ENCODE assay signal across 8 cellular contexts in the genomic region with DNA sequence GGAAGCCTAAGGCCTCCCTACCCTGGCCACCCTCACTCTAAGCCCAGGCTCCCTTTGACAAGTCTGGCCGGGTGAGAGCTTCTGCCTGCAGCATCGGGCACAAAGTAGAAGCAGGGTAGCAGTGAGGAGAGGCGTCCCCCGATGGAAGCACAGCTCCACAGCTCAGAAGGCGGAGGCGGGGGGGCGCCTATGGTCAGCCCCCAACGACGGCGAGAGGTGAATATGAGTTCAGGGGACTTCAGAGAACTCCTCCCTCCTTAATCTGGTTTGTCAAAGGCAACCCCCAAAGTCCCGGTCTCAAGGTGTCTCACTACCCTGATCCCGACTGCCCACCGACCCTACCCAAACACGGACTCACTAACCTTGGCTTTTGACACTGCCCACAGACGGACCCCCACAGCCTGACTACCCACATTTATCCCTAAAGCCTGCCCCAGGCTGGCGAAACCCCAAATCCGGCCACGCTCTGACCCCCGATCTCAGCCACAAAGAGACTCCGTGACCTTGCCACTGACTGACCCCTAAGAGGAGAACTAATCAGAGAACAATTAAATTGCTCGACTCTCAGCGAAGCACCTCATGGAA. TPM values are rescaled to one million over a fixed set of nuclear protein-coding genes. Genes with fewer than 3 reads are reported as not detected.
DNase-seq lines count a peak whose midpoint lies in the region; ATAC-seq, FAIRE-seq and TF ChIP-seq lines count a peak whose summit lies in the region.

No MANE protein-coding gene starts in this region.

- peak overlapping the region; percentile 45 for H3K4me3 ChIP-seq in AG04449 (ENCODE audit: low read depth, low read length)
- peak overlapping the region; percentile 38 for H3K4me3 ChIP-seq in bronchial epithelial cell (ENCODE audit: low read depth, low read length)
- H3K4me3 ChIP-seq in muscle layer of colon (ENCODE audit: low read depth in 1 of 2, low read length in 2 of 2), result peak overlapping the region in 1 of 2 donors; percentile 17

- H3K27me3 ChIP-seq in bronchial epithelial cell (ENCODE audit: control insufficient read depth, insufficient read depth, low read length) (no peaks in the 10 kb centered on the region), muscle layer of colon (ENCODE audit: control insufficient read depth in 1 of 2, insufficient read depth in 2 of 2, low read length in 2 of 2) (no peaks in the 10 kb centered on the region)

- TF ChIP-seq CTCF in AG04449 (IDR thresholded peaks at IDR 0.05; ENCODE audit: insufficient read depth, low read length, missing control alignments) (no peak), bronchial epithelial cell (IDR thresholded peaks at IDR 0.05; ENCODE audit: insufficient read depth, low read length, severe bottlenecking) (no peak)

- peak overlapping the region; percentile 90 for H3K27ac ChIP-seq in KOPT-K1 (ENCODE audit: low read depth, low read length, poor library complexity, severe bottlenecking)
- peak overlapping the region; percentile 89 for H3K27ac ChIP-seq in muscle layer of colon (ENCODE audit: low read depth, low read length)

- POLR2A ChIA-PET in AG04449 (lab: Yijun Ruan, JAX), result interaction anchor here (1.0 to 2.9 kb wide), 5 partner anchors 8 to 138 kb away, joined by 3 to 16 read pairs (median 6); a partner anchor contains a TSS

- peak overlapping the region; percentile 31 for H3K9ac ChIP-seq in muscle layer of colon (ENCODE audit: low read length)

- no peak for ATAC-seq in HG03342 (IDR thresholded peaks at IDR 0.05; ENCODE audit: unreplicated experiment)

- H3K9me3 ChIP-seq in KOPT-K1 (ENCODE audit: insufficient read depth, low read length, poor library complexity, severe bottlenecking) (no peaks in the 10 kb centered on the region), muscle layer of colon (ENCODE audit: low read length) (no peaks in the 10 kb centered on the region)

- CTCF ChIA-PET in AG04449 (lab: Yijun Ruan, JAX), result interaction anchor here (1.2 to 40.3 kb wide), 6 partner anchors 9 to 112 kb away, joined by 4 to 1485 read pairs (median 16); no protein-coding TSS in a partner anchor

- peaks cover 45% of the 10 kb centered on the region for H3K4me1 ChIP-seq in muscle layer of colon (ENCODE audit: insufficient read depth, low read length)

- no peak for DNase-seq in AG04449 (ENCODE audit: low read depth, low spot score)
- no peak for DNase-seq in bronchial epithelial cell (ENCODE audit: low read depth)
- no peak for DNase-seq in SW480 (ENCODE audit: low spot score)
- DNase-seq in SIG-M5 treated with dmso at 0.1 percent for 504 hours (lab: John Stamatoyannopoulos, UW; ENCODE audit: unreplicated experiment), result no peak
- no peak for DNase-seq in NCI-H2107 treated with DMSO at 0.1 percent for 48 hours (lab: John Stamatoyannopoulos, UW; ENCODE audit: unreplicated experiment)

- no peaks in the 10 kb centered on the region for H3K36me3 ChIP-seq in KOPT-K1 (ENCODE audit: insufficient read depth, low read length)
- peaks cover 2% of the 10 kb centered on the region for H3K36me3 ChIP-seq in bronchial epithelial cell (ENCODE audit: control insufficient read depth, insufficient read depth, low read length)
- peaks cover 12% of the 10 kb centered on the region for H3K36me3 ChIP-seq in muscle layer of colon (ENCODE audit: insufficient read depth, low read length)

- FAIRE-seq in bronchial epithelial cell (lab: Jason Lieb, UNC), result no peak

RNA-seq across cellular contexts. Expression of a gene that starts 5.3 kb away (rescaled TPM):
- total RNA-seq in bronchial epithelial cell, result 36.5 and 47.4 TPM in 2 replicates

RNA-seq across cellular contexts. Expression of a gene that starts 23.0 kb away (rescaled TPM):
- total RNA-seq in bronchial epithelial cell, result under 0.01 and 0.38 TPM in 2 replicates
